In genomic region chr9:8395022-8395421, GRCh38 we compare ENCODE assay signal across 3 cellular contexts.
"Had no signal": no experiment of that assay in that cellular context is flagged by ENCODE, and none has a peak within 500 bp of the region (broad histone marks: within the 10 kb centered on the region; RNA-seq: fewer than 3 reads in every experiment).

No MANE protein-coding gene starts in this region.

- H3K4me3 ChIP-seq: GM12878 had no signal

- ATAC-seq: GM12878 had no signal

- DNase-seq: GDM1, GF-D8 had no signal
